24 cellular contexts compared by ENCODE assay signal in genomic region chr16:80969114-80969484, GRCh38. TPM values are rescaled to one million over a fixed set of nuclear protein-coding genes. Genes with fewer than 3 reads are reported as not detected.
DNase-seq lines count a peak whose midpoint lies in the region; ATAC-seq, FAIRE-seq and TF ChIP-seq lines count a peak whose summit lies in the region.
"Had no signal": no experiment of that assay in that cellular context is flagged by ENCODE, and none has a peak within 500 bp of the region (broad histone marks: within the 10 kb centered on the region; RNA-seq: fewer than 3 reads in every experiment).

No MANE protein-coding gene starts in this region.

- H2AFZ ChIP-seq in astrocyte (ENCODE audit: low read depth, low read length) = no peak overlapping the region
- H2AFZ ChIP-seq: PC-9 had no signal

- no peaks in the 10 kb centered on the region for H4K20me1 ChIP-seq in astrocyte (ENCODE audit: insufficient read depth, low read length)

- no peak overlapping the region for H3K9ac ChIP-seq in astrocyte (ENCODE audit: low read length)

- H3K4me3 ChIP-seq in A549 (no peak overlapping the region), astrocyte (ENCODE audit: insufficient read depth, low read depth, low read length) (no peak overlapping the region), right lobe of liver (no peak overlapping the region)
- H3K4me3 ChIP-seq: PC-9 had no signal

- H3K27me3 Mint-ChIP-seq in Calu3 (ENCODE audit: unreplicated experiment) (no peaks in the 10 kb centered on the region), astrocyte (ENCODE audit: low read depth, unreplicated experiment) (no peaks in the 10 kb centered on the region), endothelial cell (ENCODE audit: unreplicated experiment) (peaks cover 2% of the 10 kb centered on the region)
- H3K27me3 Mint-ChIP-seq: CD8-positive, alpha-beta memory T cell had no signal

- H3K27ac ChIP-seq in A549 = peak overlapping the region; percentile 21 to 61; a peak in 5 of 6 replicates
- H3K27ac ChIP-seq in astrocyte (ENCODE audit: low read depth, low read length) = peak overlapping the region; percentile 39
- peak overlapping the region in 2 of 3 donors; percentile 10 to 13 for H3K27ac ChIP-seq in right lobe of liver
- H3K27ac ChIP-seq: PC-9 had no signal

- 79% methylated on average over 3 of the region's 3 CpGs for WGBS in A549 (ENCODE audit: missing lambda C conversion rate)
- 100% methylated on average over 3 of the region's 3 CpGs for WGBS in right lobe of liver (ENCODE audit: insufficient coverage, low coverage, low lambda C conversion rate, missing lambda C conversion rate)

- TF ChIP-seq POLR2A in A549 (IDR thresholded peaks at IDR 0.05; ENCODE audit: low read length) (no peak), right lobe of liver (IDR thresholded peaks at IDR 0.05) (no peak)

- FAIRE-seq in A549 (lab: Jason Lieb, UNC) (no peak), astrocyte (lab: Jason Lieb, UNC) (no peak)
- FAIRE-seq: GM12891, GM19239, H54 had no signal

- TF ChIP-seq CTCF in A549 (IDR thresholded peaks at IDR 0.05) = no peak
- no peak for TF ChIP-seq CTCF in Calu3 (IDR thresholded peaks at IDR 0.05; ENCODE audit: unreplicated experiment)
- TF ChIP-seq CTCF in astrocyte (IDR thresholded peaks at IDR 0.05; ENCODE audit: insufficient read depth, low read depth, low read length) = no peak
- TF ChIP-seq CTCF in right lobe of liver (IDR thresholded peaks at IDR 0.05) = no peak
- no peak for TF ChIP-seq CTCF in endothelial cell (IDR thresholded peaks at IDR 0.05; ENCODE audit: unreplicated experiment)
- TF ChIP-seq CTCF in omental fat pad (IDR thresholded peaks at IDR 0.05) = no peak

- peak overlapping the region; percentile 27 for H3K4me3 Mint-ChIP-seq in Calu3 (ENCODE audit: low read depth, unreplicated experiment)
- H3K4me3 Mint-ChIP-seq in astrocyte (ENCODE audit: unreplicated experiment) = no peak overlapping the region
- H3K4me3 Mint-ChIP-seq in endothelial cell (ENCODE audit: unreplicated experiment) = no peak overlapping the region
- H3K4me3 Mint-ChIP-seq: CD14-positive monocyte; CD8-positive, alpha-beta memory T cell had no signal

- H3K79me2 ChIP-seq in astrocyte (ENCODE audit: insufficient read depth, low read length) = no peaks in the 10 kb centered on the region

- H3K9me3 Mint-ChIP-seq in Calu3 (ENCODE audit: low read depth, unreplicated experiment) = no peaks in the 10 kb centered on the region
- H3K9me3 Mint-ChIP-seq in astrocyte (ENCODE audit: unreplicated experiment) = no peaks in the 10 kb centered on the region
- H3K9me3 Mint-ChIP-seq in endothelial cell (ENCODE audit: unreplicated experiment) = no peaks in the 10 kb centered on the region
- H3K9me3 Mint-ChIP-seq: CD8-positive, alpha-beta memory T cell had no signal

- H3K9me3 ChIP-seq in A549 = no peaks in the 10 kb centered on the region
- H3K9me3 ChIP-seq in astrocyte (ENCODE audit: insufficient read depth, low read depth, low read length) = no peaks in the 10 kb centered on the region
- no peaks in the 10 kb centered on the region for H3K9me3 ChIP-seq in right lobe of liver
- H3K9me3 ChIP-seq: BE2C had no signal

- no peak for DNase-seq in A549 (ENCODE audit: low read depth in 1 of 2, low spot score in 1 of 2)
- DNase-seq in Calu3 = no peak
- no peak for DNase-seq in astrocyte (ENCODE audit: low read depth)
- DNase-seq in right lobe of liver = no peak
- DNase-seq in Right ventricle myocardium superior = no peak
- no peak for DNase-seq in endothelial cell (ENCODE audit: low spot score)
- DNase-seq in omental fat pad (ENCODE audit: low spot score) = no peak
- DNase-seq: BE2C; CD8-positive, alpha-beta memory T cell; DMS79; GDM1; KG1; MM.1S; NCI-H1694 treated with DMSO at 0.1 percent for 48 hours; NCI-H2081; NCI-H2227 treated with DMSO at 0.1 percent for 48 hours; NCI-H526 treated with DMSO at 0.1 percent for 48 hours; PC-9; SHP77 had no signal

- peak overlapping the region; percentile 57 for H3K4me2 ChIP-seq in A549
- H3K4me2 ChIP-seq in astrocyte (ENCODE audit: low read length) = no peak overlapping the region
- H3K4me2 ChIP-seq: PC-9 had no signal

- H3K36me3 Mint-ChIP-seq in Calu3 (ENCODE audit: insufficient read depth, unreplicated experiment) (peaks cover 25% of the 10 kb centered on the region), astrocyte (ENCODE audit: low read depth, unreplicated experiment) (no peaks in the 10 kb centered on the region), endothelial cell (ENCODE audit: low read depth, unreplicated experiment) (peaks cover 3% of the 10 kb centered on the region)

- no TSS peak for BruUV-seq in Calu3 (replicated peaks; lab: Mats Ljungman, UMichigan)

- no peak for TF ChIP-seq EP300 in A549 (IDR thresholded peaks at IDR 0.05)

- peaks cover 19% of the 10 kb centered on the region for H3K4me1 Mint-ChIP-seq in Calu3 (ENCODE audit: low read depth, unreplicated experiment)
- peaks cover 5% of the 10 kb centered on the region for H3K4me1 Mint-ChIP-seq in astrocyte (ENCODE audit: low read depth, unreplicated experiment)
- H3K4me1 Mint-ChIP-seq in endothelial cell (ENCODE audit: unreplicated experiment) = peaks cover 30% of the 10 kb centered on the region
- H3K4me1 Mint-ChIP-seq: CD14-positive monocyte had no signal

- H3K4me1 ChIP-seq in A549 (peaks cover 20% of the 10 kb centered on the region), astrocyte (ENCODE audit: insufficient read depth, low read length) (peaks cover 8% of the 10 kb centered on the region), right lobe of liver (peaks cover 0 to 14% (median 3%) of the 10 kb centered on the region in 4 donors)
- H3K4me1 ChIP-seq: BE2C had no signal

- POLR2A ChIA-PET in A549 (lab: Yijun Ruan, JAX) = no interaction called here

- H3K36me3 ChIP-seq in astrocyte (ENCODE audit: insufficient read depth, low read length) (peaks cover 3% of the 10 kb centered on the region), right lobe of liver (no peaks in the 10 kb centered on the region)

- H3K27ac Mint-ChIP-seq in Calu3 (ENCODE audit: unreplicated experiment) (peak overlapping the region; percentile 87), astrocyte (ENCODE audit: unreplicated experiment) (no peak overlapping the region), endothelial cell (ENCODE audit: unreplicated experiment) (no peak overlapping the region)
- H3K27ac Mint-ChIP-seq: CD14-positive monocyte had no signal

- CTCF ChIA-PET in A549 (lab: Yijun Ruan, JAX) (no interaction called here), Calu3 (lab: Charles Lee) (interaction anchor here (0.6 to 1.1 kb wide), 3 partner anchors 8 to 25 kb away, joined by 3 read pairs; no protein-coding TSS in a partner anchor)

- peak; percentile 54 to 55; a peak in 5 of 6 replicates for ATAC-seq in A549
- peak in 2 of 4 donors; percentile 11 to 12 for ATAC-seq in right lobe of liver
- no peak for ATAC-seq in Right ventricle myocardium superior (ENCODE audit: poor library complexity)
- ATAC-seq in omental fat pad (ENCODE audit: low FRiP score) = no peak
- ATAC-seq in HG02970 (IDR thresholded peaks at IDR 0.05; ENCODE audit: low FRiP score, unreplicated experiment) = no peak

- intact Hi-C loops in Calu3 (cut with micrococcal nuclease; ENCODE audit: unreplicated experiment) (no loop called here), right lobe of liver (cut with DNase I) (no loop called here), Right ventricle myocardium superior (cut with DNase I) (no loop called here)

- H3K27me3 ChIP-seq in astrocyte (ENCODE audit: insufficient read depth, low read length) (no peaks in the 10 kb centered on the region), right lobe of liver (no peaks in the 10 kb centered on the region)
- H3K27me3 ChIP-seq: BE2C had no signal

- TF ChIP-seq RAD21 in A549 (conservative IDR thresholded peaks at IDR 0.05 in 1 of 2, IDR thresholded peaks at IDR 0.05 in 1 of 2) = no peak

TF ChIP-seq in A549, 52 proteins besides CTCF, POLR2A, EP300 and RAD21 (continues in another document):
- TF ChIP-seq JUNB (IDR thresholded peaks at IDR 0.05) (no peak), TFCP2L1 (CRISPR knock-in tag; IDR thresholded peaks at IDR 0.05) (no peak), ZC3H11A (IDR thresholded peaks at IDR 0.05) (no peak), FOSL2 (IDR thresholded peaks at IDR 0.05) (no peak), FOSL2 (CRISPR knock-in tag; IDR thresholded peaks at IDR 0.05) (no peak), FOXS1 (CRISPR knock-in tag; IDR thresholded peaks at IDR 0.05) (no peak), USF2 (IDR thresholded peaks at IDR 0.05) (no peak), EHF (CRISPR knock-in tag; IDR thresholded peaks at IDR 0.05) (no peak), MAZ (IDR thresholded peaks at IDR 0.05; ENCODE audit: borderline replicate concordance, low read depth, low read length) (no peak), RFX5 (IDR thresholded peaks at IDR 0.05) (no peak), KDM5A (IDR thresholded peaks at IDR 0.05) (no peak)

RNA-seq across cellular contexts. Expression of gene CMC2, which starts 37.6 kb away (rescaled TPM):
- polyA plus RNA-seq in A549 (2011; rRNA removed) (185 and 207 TPM in 2 replicates), A549 (2017; fragmentation: RNase III; extraction: RNeasy Plus Mini Kit Qiagen cat#74134 plus additional on column Dnase treatment) (136 to 143 TPM (median 141 TPM) in 3 replicates)
- polyA plus RNA-seq in A549 (2012; cell fraction: cytosol; rRNA removed) = 175 and 179 TPM in 2 replicates
- 72.0 and 85.7 TPM in 2 replicates for polyA plus RNA-seq in A549 (2012; cell fraction: nucleus; rRNA removed)
- 17.3 and 18.5 TPM in 2 replicates for polyA minus RNA-seq in A549 (2011; rRNA and poly(A)+ RNA removed)
- total RNA-seq in Calu3 (2022) (111 and 123 TPM in 2 replicates), astrocyte (52.8 and 54.2 TPM in 2 replicates), right lobe of liver (10 to 100 TPM; 23.5 to 58.3 (median 42.1) TPM), Right ventricle myocardium superior (133 TPM), endothelial cell (ENCODE audit: unreplicated experiment) (51.1 TPM), omental fat pad (10 to 100 TPM; 32.9 to 43.5 (median 34.0) TPM)

RNA-seq across cellular contexts. Expression of gene CENPN, which starts 37.9 kb away (rescaled TPM):
- polyA plus RNA-seq in A549 (2011; rRNA removed) (89.5 and 101 TPM in 2 replicates), A549 (2017; fragmentation: RNase III; extraction: RNeasy Plus Mini Kit Qiagen cat#74134 plus additional on column Dnase treatment) (68.4 to 84.3 TPM (median 82.6 TPM) in 3 replicates)
- polyA plus RNA-seq in A549 (2012; cell fraction: cytosol; rRNA removed) = 54.4 and 65.0 TPM in 2 replicates
- polyA plus RNA-seq in A549 (2012; cell fraction: nucleus; rRNA removed) = 12.5 and 17.8 TPM in 2 replicates
- polyA minus RNA-seq in A549 (2011; rRNA and poly(A)+ RNA removed) = 55.3 and 77.3 TPM in 2 replicates
- total RNA-seq in Calu3 (2022) (72.2 and 81.5 TPM in 2 replicates), astrocyte (12.6 and 16.4 TPM in 2 replicates), right lobe of liver (10 to 100 TPM in 1 of 6 experiments, 1 to 10 TPM in 5; 6.6 to 11.4 (median 7.9) TPM), Right ventricle myocardium superior (8.7 TPM), endothelial cell (ENCODE audit: unreplicated experiment) (17.0 TPM), omental fat pad (10 to 100 TPM in 1 of 4 donors, 1 to 10 TPM in 3; 4.5 to 12.0 (median 8.4) TPM)

Comparison
In these comparisons a context has a peak if more than half of its experiments do, and no peak if none do; other contexts are left out.
1. ATAC-seq: peak in A549 (2 of 2); none in Right ventricle myocardium superior (single experiment), omental fat pad (single experiment) and HG02970 (single experiment).
2. Peak in every context shown above with its lines, with median percentiles within 50 percentile points of each other: H3K27ac ChIP-seq.